1 cellular context compared by ENCODE assay signal in genomic region chr3:148866261-148866660, GRCh38.
TF ChIP-seq lines count a peak whose summit lies in the region.

No MANE protein-coding gene starts in this region.

TF ChIP-seq in SK-N-SH, 30 proteins besides CTCF, POLR2A, EP300 and RAD21 (continued from another document):
- TF ChIP-seq REST (IDR thresholded peaks at IDR 0.05; ENCODE audit: low read depth, low read length) = no peak
- no peak for TF ChIP-seq RFX5 (IDR thresholded peaks at IDR 0.05; ENCODE audit: low read length)
- no peak for TF ChIP-seq TCF12 (IDR thresholded peaks at IDR 0.05)
- no peak for TF ChIP-seq SMC3 (IDR thresholded peaks at IDR 0.05; ENCODE audit: low read depth, low read length)
- no peak for TF ChIP-seq CHD2 (IDR thresholded peaks at IDR 0.05; ENCODE audit: low read length, partially characterized antibody)
